Comparison of ENCODE assay signal across 17 cellular contexts in the genomic region with DNA sequence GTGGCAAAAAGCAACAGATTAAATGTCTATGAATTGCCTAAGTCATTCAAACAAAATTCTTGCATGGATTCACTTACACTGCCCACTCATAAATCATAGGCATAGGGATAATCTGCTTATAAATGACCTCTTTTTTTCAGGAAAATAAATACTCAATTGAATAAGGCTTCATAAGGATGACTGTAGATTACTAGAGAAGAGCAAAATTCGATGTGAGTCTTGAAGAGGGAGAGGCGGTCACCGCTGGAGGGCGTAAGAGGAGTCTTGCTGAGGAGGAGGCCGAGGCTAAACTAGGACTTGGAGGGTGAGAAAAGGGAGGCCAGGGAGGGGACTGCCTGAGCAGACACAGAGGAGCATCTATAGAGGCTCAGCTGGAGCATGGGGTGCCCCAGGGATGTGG.
A peak's percentile ranks its signal among the peaks of the same experiment; 100 is the strongest.
DNase-seq lines count a peak whose midpoint lies in the region; ATAC-seq, FAIRE-seq and TF ChIP-seq lines count a peak whose summit lies in the region.
"Had no signal": no experiment of that assay in that cellular context is flagged by ENCODE, and none has a peak within 500 bp of the region (broad histone marks: within the 10 kb centered on the region; RNA-seq: fewer than 3 reads in every experiment).

No MANE protein-coding gene starts in this region.

- peak overlapping the region in 6 of 10 donors; percentile 25 to 71 (median 34) for H3K27ac ChIP-seq in heart right ventricle
- H3K27ac ChIP-seq in hepatocyte, result peak overlapping the region; percentile 27
- H3K27ac ChIP-seq in upper lobe of right lung, result peak overlapping the region; percentile 24
- peak overlapping the region in 2 of 4 donors; percentile 12 to 49 for H3K27ac ChIP-seq in gastroesophageal sphincter
- H3K27ac ChIP-seq: C4-2B, KMS-11 had no signal

- no peak for TF ChIP-seq POLR2A in gastroesophageal sphincter (IDR thresholded peaks at IDR 0.05)

- ATAC-seq in heart right ventricle (no peak), left ventricle myocardium superior (no peak), upper lobe of right lung (peak; percentile 22), GM19455 (IDR thresholded peaks at IDR 0.05; ENCODE audit: unreplicated experiment) (no peak), HG02610 (IDR thresholded peaks at IDR 0.05; ENCODE audit: unreplicated experiment) (no peak), gastroesophageal sphincter (no peak)

- H3K27me3 ChIP-seq in heart right ventricle (no peaks in the 10 kb centered on the region), hepatocyte (no peaks in the 10 kb centered on the region), upper lobe of right lung (no peaks in the 10 kb centered on the region), gastroesophageal sphincter (no peaks in the 10 kb centered on the region)

- H2AFZ ChIP-seq in hepatocyte, result no peak overlapping the region

- DNase-seq in heart right ventricle (no peak), left ventricle myocardium superior (no peak), hepatocyte (ENCODE audit: low spot score) (no peak), upper lobe of right lung (no peak)
- DNase-seq: H7; NCI-H1694; stimulated activated CD4-positive, alpha-beta T cell treated with anti-CD3 and anti-CD28 coated beads, Interleukin-4, amount 100 ng/mL, for 1 hour had no signal

- H3K36me3 ChIP-seq in heart right ventricle (no peaks in the 10 kb centered on the region), hepatocyte (replicated peaks; ENCODE audit: insufficient read depth, low read depth) (no peaks in the 10 kb centered on the region), upper lobe of right lung (no peaks in the 10 kb centered on the region), gastroesophageal sphincter (no peaks in the 10 kb centered on the region)

- H3K9me3 ChIP-seq in heart right ventricle (no peaks in the 10 kb centered on the region), hepatocyte (ENCODE audit: low read depth) (no peaks in the 10 kb centered on the region), upper lobe of right lung (no peaks in the 10 kb centered on the region), gastroesophageal sphincter (no peaks in the 10 kb centered on the region)

- 83 to 87% methylated on average over 5 of the region's 5 CpGs for WGBS in heart right ventricle, 2 donors
- WGBS in hepatocyte (ENCODE audit: low lambda C conversion rate, missing lambda C conversion rate), result 88% methylated on average over 5 of the region's 5 CpGs
- WGBS in gastroesophageal sphincter (ENCODE audit: low coverage in 1 of 2), 2 donors, result 69% methylated on average over 5 of the region's 5 CpGs

- H3K4me1 ChIP-seq in heart right ventricle, result peaks cover 3 to 46% (median 24%) of the 10 kb centered on the region in 9 donors
- H3K4me1 ChIP-seq in hepatocyte (ENCODE audit: insufficient read depth), result peaks cover 22% of the 10 kb centered on the region
- peaks cover 6% of the 10 kb centered on the region for H3K4me1 ChIP-seq in upper lobe of right lung
- H3K4me1 ChIP-seq in gastroesophageal sphincter, result peaks cover 0 to 19% (median 0%) of the 10 kb centered on the region in 3 donors

- peak; percentile 13 for FAIRE-seq in TTC549 (lab: Jason Lieb, UNC)
- FAIRE-seq: frontal cortex, G401.6, islet of Langerhans, urothelium cell line had no signal

- no peaks in the 10 kb centered on the region for H3K9me2 ChIP-seq in hepatocyte (replicated peaks; ENCODE audit: insufficient read depth)

- intact Hi-C loops in heart right ventricle (cut with DNase I) (loop anchor here in 1 of 10 donors (5.0 kb wide), 1 partner anchor 35 kb away; no protein-coding TSS in a partner anchor), left ventricle myocardium superior (cut with micrococcal nuclease) (no loop called here), upper lobe of right lung (cut with DNase I) (no loop called here)

- no peak overlapping the region for H3K4me2 ChIP-seq in hepatocyte
- H3K4me2 ChIP-seq: KMS-11 had no signal

- H3K79me2 ChIP-seq in hepatocyte, result no peaks in the 10 kb centered on the region

- no peaks in the 10 kb centered on the region for H4K20me1 ChIP-seq in hepatocyte (ENCODE audit: insufficient read depth, poor library complexity, severe bottlenecking)

- no peak for TF ChIP-seq EP300 in gastroesophageal sphincter (IDR thresholded peaks at IDR 0.05)

- no peak overlapping the region for H3K4me3 ChIP-seq in heart right ventricle
- H3K4me3 ChIP-seq in hepatocyte, result no peak overlapping the region
- H3K4me3 ChIP-seq in upper lobe of right lung, result no peak overlapping the region
- no peak overlapping the region for H3K4me3 ChIP-seq in gastroesophageal sphincter

- TF ChIP-seq CTCF in heart right ventricle (IDR thresholded peaks at IDR 0.05) (no peak), hepatocyte (IDR thresholded peaks at IDR 0.05; ENCODE audit: poor library complexity) (no peak), upper lobe of right lung (IDR thresholded peaks at IDR 0.05) (no peak), gastroesophageal sphincter (IDR thresholded peaks at IDR 0.05) (no peak)
